ENCODE assay signal across 7 cellular contexts in the genomic region with DNA sequence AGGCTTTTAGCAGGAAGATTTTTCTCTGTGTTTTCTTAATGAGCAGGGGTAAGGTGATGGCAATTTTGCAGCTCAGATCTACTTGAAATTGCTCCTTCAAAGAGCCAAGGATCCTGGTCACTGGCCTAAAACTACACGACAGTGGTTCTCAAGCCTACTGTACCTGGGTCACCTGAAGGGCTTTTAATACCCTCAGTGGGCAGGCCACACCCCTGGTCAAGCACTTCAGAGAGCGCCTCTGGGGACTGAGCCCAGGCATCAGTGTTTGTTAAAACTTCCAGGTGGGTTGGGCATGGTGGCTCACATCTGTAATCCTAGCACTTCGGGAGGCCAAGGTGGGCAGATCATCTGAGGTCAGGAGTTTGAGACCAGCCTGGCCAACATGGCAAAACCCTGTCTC.
"Had no signal": no experiment of that assay in that cellular context is flagged by ENCODE, and none has a peak within 500 bp of the region (broad histone marks: within the 10 kb centered on the region; RNA-seq: fewer than 3 reads in every experiment).

No MANE protein-coding gene starts in this region.

- H2AFZ ChIP-seq: GM23338 had no signal

- ATAC-seq: GM23338, HepG2 had no signal

- H3K9ac ChIP-seq: KMS-11 had no signal

- H3K4me3 ChIP-seq: GM23338 had no signal

- DNase-seq: H9, HCEC 1CT, KBM-7 had no signal

- H3K4me2 ChIP-seq: GM23338, KMS-11 had no signal

- H3K27ac ChIP-seq: HL-60, KMS-11 had no signal
